Comparison of ENCODE assay signal across 9 cellular contexts in genomic region chr10:15824498-15824897, GRCh38. TPM values are rescaled to one million over a fixed set of nuclear protein-coding genes. Genes with fewer than 3 reads are reported as not detected.
DNase-seq lines count a peak whose midpoint lies in the region; ATAC-seq, FAIRE-seq and TF ChIP-seq lines count a peak whose summit lies in the region.
"Had no signal": no experiment of that assay in that cellular context is flagged by ENCODE, and none has a peak within 500 bp of the region (broad histone marks: within the 10 kb centered on the region; RNA-seq: fewer than 3 reads in every experiment).

No MANE protein-coding gene starts in this region.

- H4K20me1 ChIP-seq in GM12878 (ENCODE audit: control insufficient read depth, insufficient read depth): no peaks in the 10 kb centered on the region

- in situ Hi-C loops in GM12878 (cut with MboI): loop anchor here (10.0 kb wide), 1 partner anchor 390 kb away; no protein-coding TSS in a partner anchor

- FAIRE-seq in H54 (lab: Jason Lieb, UNC): peak; percentile 11
- FAIRE-seq in GM12878 (lab: Jason Lieb, UNC): no peak

- H3K79me2 ChIP-seq in GM12878 (ENCODE audit: control insufficient read depth, insufficient read depth, low read length): no peaks in the 10 kb centered on the region

- H3K36me3 ChIP-seq in GM12878 (ENCODE audit: control insufficient read depth in 2 of 2, insufficient read depth in 2 of 2, low read length in 1 of 2): peaks cover 4 to 10% of the 10 kb centered on the region in 2 experiments; a peak in 3 of 4 replicates
- H3K36me3 ChIP-seq in lower lobe of right lung: peaks cover 60% of the 10 kb centered on the region

- BruUV-seq in GM12878 (replicated peaks; lab: Mats Ljungman, UMichigan): no TSS peak

- DNase-seq in H54 (ENCODE audit: insufficient read length, low spot score): no peak
- no peak for DNase-seq in GM12878 (ENCODE audit: low read depth, low spot score)
- DNase-seq in lower lobe of right lung: no peak
- DNase-seq in SHP77 (lab: John Stamatoyannopoulos, UW): no peak
- no peak for DNase-seq in hypothalamus (lab: John Stamatoyannopoulos, UW)
- no peak for DNase-seq in DMS153 (lab: John Stamatoyannopoulos, UW)
- no peak for DNase-seq in medulla oblongata (ENCODE audit: extremely low spot score)

- no peak for ATAC-seq in GM12878
- no peak for ATAC-seq in lower lobe of right lung

- TF ChIP-seq POLR2A in H54 (IDR thresholded peaks at IDR 0.05; ENCODE audit: low read depth, low read length): no peak
- no peak for TF ChIP-seq POLR2A in GM12878 (IDR thresholded peaks at IDR 0.05; ENCODE audit: low read depth, low read length)

- POLR2A ChIA-PET in GM12878 (lab: Charles Lee): no interaction called here

- intact Hi-C loops in GM12878 (cut with micrococcal nuclease; ENCODE audit: unreplicated experiment): no loop called here
- intact Hi-C loops in lower lobe of right lung (cut with DNase I): no loop called here

- RAD21 ChIA-PET in GM12878 (lab: Charles Lee; ENCODE audit: unreplicated experiment): no interaction called here

- H3K4me3 ChIP-seq in GM12878 (no peak overlapping the region), lower lobe of right lung (no peak overlapping the region)
- H3K4me3 ChIP-seq: SK-N-MC had no signal

- SMC1A ChIA-PET in GM12878 (lab: Charles Lee; ENCODE audit: uncharacterized antibody, unreplicated experiment): no interaction called here

- H3K27me3 ChIP-seq in GM12878 (replicated peaks in 1 of 2; ENCODE audit: control insufficient read depth in 2 of 2, insufficient read depth in 2 of 2, low read length in 1 of 2) (no peaks in the 10 kb centered on the region), lower lobe of right lung (ENCODE audit: low read depth) (no peaks in the 10 kb centered on the region)

- no peaks in the 10 kb centered on the region for H3K4me1 ChIP-seq in GM12878 (ENCODE audit: control insufficient read depth, insufficient read depth, low read length)
- H3K4me1 ChIP-seq in lower lobe of right lung: no peaks in the 10 kb centered on the region

- H2AFZ ChIP-seq in GM12878 (ENCODE audit: control insufficient read depth, low read depth, low read length): no peak overlapping the region

- TF ChIP-seq CTCF in C4-2B (conservative IDR thresholded peaks at IDR 0.05) (peak; percentile 76), GM12878 (IDR thresholded peaks at IDR 0.05 in 2 of 3, conservative IDR thresholded peaks at IDR 0.05 in 1 of 3; ENCODE audit: control insufficient read depth in 2 of 3, extremely low read depth in 1 of 3, insufficient read depth in 1 of 3, low read depth in 3 of 3, low read length in 3 of 3) (peak in 1 of 3 experiments; percentile 33; a peak in 2 of 6 replicates), lower lobe of right lung (IDR thresholded peaks at IDR 0.05) (peak; percentile 36)

- WGBS in GM12878 (ENCODE audit: insufficient coverage, insufficient replicate concordance, low lambda C conversion rate, missing lambda C conversion rate): 100% methylated on average over 1 of the region's 1 CpG

- no peak overlapping the region for H3K4me2 ChIP-seq in GM12878 (ENCODE audit: control insufficient read depth, insufficient read depth)

- peak; percentile 44; the same call in 1 of the 2 replicates for TF ChIP-seq RAD21 in GM12878 (IDR thresholded peaks at IDR 0.05; ENCODE audit: insufficient read depth, low read depth, low read length)

- CTCF ChIA-PET in GM12878 (lab: Yijun Ruan, JAX): no interaction called here

- H3K9ac ChIP-seq in GM12878 (ENCODE audit: control insufficient read depth, insufficient read depth, low read length): no peak overlapping the region

- H3K27ac ChIP-seq in C4-2B (no peak overlapping the region), GM12878 (ENCODE audit: control insufficient read depth, insufficient read depth) (no peak overlapping the region), lower lobe of right lung (no peak overlapping the region)
- H3K27ac ChIP-seq: SK-N-MC had no signal

- no peak for TF ChIP-seq EP300 in GM12878 (IDR thresholded peaks at IDR 0.05; ENCODE audit: borderline replicate concordance in 1 of 2, control insufficient read depth in 1 of 2, low read depth in 2 of 2, low read length in 2 of 2)

- H3K9me3 ChIP-seq in GM12878 (replicated peaks; ENCODE audit: control insufficient read depth, insufficient read depth, low read length) (no peaks in the 10 kb centered on the region), lower lobe of right lung (no peaks in the 10 kb centered on the region)

TF ChIP-seq in GM12878, 131 proteins besides CTCF, POLR2A, EP300 and RAD21 (continues in another document):
- TF ChIP-seq SIX5 (IDR thresholded peaks at IDR 0.05; ENCODE audit: low read depth, low read length, severe bottlenecking) (no peak), NR2C2 (IDR thresholded peaks at IDR 0.05; ENCODE audit: borderline replicate concordance, control insufficient read depth, insufficient read length, low read depth) (no peak), ETV6 (conservative IDR thresholded peaks at IDR 0.05 in 1 of 2, IDR thresholded peaks at IDR 0.05 in 1 of 2; ENCODE audit: borderline replicate concordance in 1 of 2, low read depth in 1 of 2) (no peak), JUNB (IDR thresholded peaks at IDR 0.05) (no peak), E2F8 (IDR thresholded peaks at IDR 0.05; ENCODE audit: low read depth, partially characterized antibody) (no peak), SMAD1 (IDR thresholded peaks at IDR 0.05; ENCODE audit: low read depth, partially characterized antibody) (no peak), ZBTB33 (IDR thresholded peaks at IDR 0.05) (no peak), ZNF622 (IDR thresholded peaks at IDR 0.05) (no peak), PKNOX1 (IDR thresholded peaks at IDR 0.05) (no peak), MEF2A (IDR thresholded peaks at IDR 0.05; ENCODE audit: insufficient read depth, low read depth, low read length) (no peak), SIN3A (IDR thresholded peaks at IDR 0.05; ENCODE audit: low read depth, low read length) (no peak), SMARCA5 (IDR thresholded peaks at IDR 0.05) (no peak)

RNA-seq across cellular contexts. Expression of gene MINDY3, which starts 35.8 kb away (rescaled TPM):
- 78.8 and 81.4 TPM in 2 replicates for total RNA-seq in GM12878 (2013; cell fraction: nucleolus; rRNA removed)
- total RNA-seq in GM12878 (2014; rRNA removed): 14.6 and 14.8 TPM in 2 replicates
- 22.9 and 23.6 TPM in 2 replicates for total RNA-seq in GM12878 (2014; rRNA removed; fragmentation: Illumina TruSeq; extraction: Trizol)
- 13.9 and 14.6 TPM in 2 replicates for total RNA-seq in GM12878 (2021)
- 4.5 TPM for polyA plus RNA-seq in GM12878 (2011; ENCODE audit: low read depth)
- 20.5 and 28.2 TPM in 2 replicates for polyA plus RNA-seq in GM12878 (2011; rRNA removed)
- polyA plus RNA-seq in GM12878 (2011; cell fraction: cytosol; rRNA removed): 5.6 and 6.1 TPM in 2 replicates
- polyA plus RNA-seq in GM12878 (2011; cell fraction: nucleus; rRNA removed): 35.5 and 40.2 TPM in 2 replicates
- polyA plus RNA-seq in GM12878 (2012): 11.0 and 11.4 TPM in 2 replicates
- polyA plus RNA-seq in GM12878 (2014; fragmentation: Illumina TruSeq; extraction: Trizol): 19.3 and 22.1 TPM in 2 replicates
- 10 to 100 TPM; 12.0 to 15.4 TPM for polyA plus RNA-seq in GM12878 (2014; fragmentation: Nextera tagmentation; extraction: Ambion mirVana)
- 10.3 and 13.7 TPM in 2 replicates for polyA plus RNA-seq in GM12878 (2014; rRNA removed)
- polyA plus RNA-seq in GM12878 (2016; fragmentation: Nextera tagmentation; extraction: Ambion mirVana): 10 to 100 TPM; 16.1 to 17.9 TPM
- 10.8 and 12.8 TPM in 2 replicates for polyA minus RNA-seq in GM12878 (2011; rRNA and poly(A)+ RNA removed)
- polyA minus RNA-seq in GM12878 (2011; cell fraction: cytosol; rRNA and poly(A)+ RNA removed): 2.9 and 7.0 TPM in 2 replicates
- polyA minus RNA-seq in GM12878 (2011; cell fraction: nucleus; rRNA and poly(A)+ RNA removed): 33.9 and 41.4 TPM in 2 replicates
- 30.2 TPM for total RNA-seq in lower lobe of right lung
